In the genomic region with DNA sequence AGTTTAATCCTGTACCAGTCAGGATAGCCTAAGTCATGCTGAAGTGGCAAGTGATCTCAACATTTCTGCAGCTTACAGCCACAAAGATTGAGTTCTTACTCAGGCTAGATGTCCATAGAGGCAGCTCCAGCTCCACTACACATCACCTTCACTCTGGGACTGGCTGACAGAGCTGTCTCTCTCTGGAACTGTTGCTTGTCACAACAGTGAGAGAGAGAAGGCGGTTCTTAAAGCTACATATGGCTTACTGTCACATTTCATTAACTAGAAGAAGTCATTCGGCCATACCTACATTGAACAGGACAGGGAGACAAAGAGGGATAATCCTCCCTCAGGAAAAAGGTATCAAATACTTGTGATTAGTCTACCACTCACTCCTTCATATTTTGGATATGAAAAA, we compare ENCODE assay signal across 18 cellular contexts.
DNase-seq lines count a peak whose midpoint lies in the region; ATAC-seq and TF ChIP-seq lines count a peak whose summit lies in the region.
"Had no signal": no experiment of that assay in that cellular context is flagged by ENCODE, and none has a peak within 500 bp of the region (broad histone marks: within the 10 kb centered on the region; RNA-seq: fewer than 3 reads in every experiment).

No MANE protein-coding gene starts in this region.

- no peaks in the 10 kb centered on the region for H3K27me3 ChIP-seq in neural cell (ENCODE audit: insufficient read depth, low read depth, low read length)
- H3K27me3 ChIP-seq: BE2C had no signal

- H3K9me3 ChIP-seq in neural cell (ENCODE audit: low read length), result no peaks in the 10 kb centered on the region
- H3K9me3 ChIP-seq: BE2C, HAP-1 had no signal

- no peak overlapping the region for H3K4me2 ChIP-seq in neural cell (ENCODE audit: low read length)

- no peak for TF ChIP-seq CTCF in neural cell (IDR thresholded peaks at IDR 0.05; ENCODE audit: poor library complexity, severe bottlenecking)
- TF ChIP-seq CTCF in retinal pigment epithelial cell (conservative IDR thresholded peaks at IDR 0.05; ENCODE audit: low read depth, low read length), result no peak

- H2AFZ ChIP-seq in neural cell (ENCODE audit: low read depth, low read length), result no peak overlapping the region
- H2AFZ ChIP-seq: GM23248 had no signal

- DNase-seq in SK-N-DZ (ENCODE audit: low spot score) (peak; percentile 23), cerebellar cortex (ENCODE audit: low spot score) (peak; percentile 88), retinal pigment epithelial cell (ENCODE audit: low read depth) (peak; percentile 18), DMS153 (lab: John Stamatoyannopoulos, UW) (no peak), HuH-7 (ENCODE audit: low spot score) (no peak)
- DNase-seq: ACHN; BE2C; CD4-positive, CD25-positive, alpha-beta regulatory T cell; CD8-positive, alpha-beta memory T cell; COR-L47; DMS 273 treated with DMSO at 0.1 percent for 48 hours; GDM1; GM23248; IMR-90 had no signal

- ATAC-seq in HG03469 (IDR thresholded peaks at IDR 0.05; ENCODE audit: unreplicated experiment), result no peak

- no peaks in the 10 kb centered on the region for H3K9me2 ChIP-seq in neural cell (ENCODE audit: insufficient read depth, low read length)

- H3K9ac ChIP-seq in neural cell (ENCODE audit: low read length), result no peak overlapping the region
- H3K9ac ChIP-seq: GM23248 had no signal

- H3K36me3 ChIP-seq in neural cell (ENCODE audit: insufficient read depth, low read length), result no peaks in the 10 kb centered on the region
- H3K36me3 ChIP-seq: BE2C, HAP-1 had no signal

- no peaks in the 10 kb centered on the region for H3K79me2 ChIP-seq in neural cell (replicated peaks; ENCODE audit: insufficient read depth, low read length)

- H3K27ac ChIP-seq in neural cell (ENCODE audit: low read length), result no peak overlapping the region
- H3K27ac ChIP-seq: GM23248, HL-60 had no signal

- TF ChIP-seq RAD21 in neural cell (conservative IDR thresholded peaks at IDR 0.05), result no peak

- H3F3A ChIP-seq in neural cell (ENCODE audit: insufficient read depth, low read length, poor library complexity, severe bottlenecking), result no peaks in the 10 kb centered on the region

- TF ChIP-seq EP300 in neural cell (conservative IDR thresholded peaks at IDR 0.05; ENCODE audit: poor library complexity, severe bottlenecking), result peak; percentile 95

- H4K20me1 ChIP-seq in neural cell (ENCODE audit: insufficient read depth), result no peaks in the 10 kb centered on the region

- peak overlapping the region; percentile 2 for H3K4me3 ChIP-seq in neural cell (ENCODE audit: low read length)
- no peak overlapping the region for H3K4me3 ChIP-seq in retinal pigment epithelial cell (ENCODE audit: low read length)
- H3K4me3 ChIP-seq: GM23248, HAP-1 had no signal

TF ChIP-seq in neural cell, 6 proteins besides CTCF, POLR2A, EP300 and RAD21:
- TF ChIP-seq TAF1 (IDR thresholded peaks at IDR 0.05; ENCODE audit: low read depth), result no peak
- peak; percentile 81 for TF ChIP-seq POLR2AphosphoS5 (IDR thresholded peaks at IDR 0.05)
TF ChIP-seq in neural cell: peak in this region for 1.

Comparison
In these comparisons a context has a peak if more than half of its experiments do, and no peak if none do; other contexts are left out.
1. DNase-seq: peak in SK-N-DZ (single experiment), cerebellar cortex (single experiment) and retinal pigment epithelial cell (single experiment); none in DMS153 (single experiment) and HuH-7 (single experiment).